10 cellular contexts compared by ENCODE assay signal in genomic region chr7:31123317-31123716, GRCh38.
"Had no signal": no experiment of that assay in that cellular context is flagged by ENCODE, and none has a peak within 500 bp of the region (broad histone marks: within the 10 kb centered on the region; RNA-seq: fewer than 3 reads in every experiment).

No MANE protein-coding gene starts in this region.

- H3K4me3 ChIP-seq: body of pancreas, dorsolateral prefrontal cortex, suprapubic skin, transverse colon had no signal

- H3K36me3 Mint-ChIP-seq: mesothelial cell of epicardium had no signal

- DNase-seq: activated CD4-positive, alpha-beta T cell treated with anti-CD3 and anti-CD28 coated beads for 1 hour; activated T-cell treated with anti-CD3 and anti-CD28 coated beads, Interleukin-2, amount 50 U/mL, for 4 hours had no signal

- H3K27ac Mint-ChIP-seq: activated naive CD4-positive, alpha-beta T cell treated with anti-CD3 and anti-CD28 coated beads for 36 hours; mesothelial cell of epicardium; nephron progenitor cell; stimulated activated naive CD8-positive, alpha-beta T cell treated with anti-CD3 and anti-CD28 coated beads, Interleukin-15, Interleukin-2, amounts not matched to agents 100 ng/mL and 50 ng/mL, for 24 hours had no signal

- H3K27me3 ChIP-seq: body of pancreas, suprapubic skin, transverse colon had no signal

- H3K36me3 ChIP-seq: suprapubic skin, transverse colon had no signal

- H3K4me3 Mint-ChIP-seq: activated naive CD4-positive, alpha-beta T cell treated with anti-CD3 and anti-CD28 coated beads for 36 hours; activated T-cell treated with anti-CD3 and anti-CD28 coated beads, Interleukin-2, amount 50 U/mL, for 4 hours; mesothelial cell of epicardium; nephron progenitor cell; stimulated activated naive CD8-positive, alpha-beta T cell treated with anti-CD3 and anti-CD28 coated beads, Interleukin-15, Interleukin-2, amounts not matched to agents 100 ng/mL and 50 ng/mL, for 24 hours had no signal

- H3K4me1 Mint-ChIP-seq: mesothelial cell of epicardium had no signal

- H3K9me3 Mint-ChIP-seq: activated naive CD4-positive, alpha-beta T cell treated with anti-CD3 and anti-CD28 coated beads for 36 hours; activated T-cell treated with anti-CD3 and anti-CD28 coated beads, Interleukin-2, amount 50 U/mL, for 4 hours; mesothelial cell of epicardium; nephron progenitor cell; stimulated activated naive CD8-positive, alpha-beta T cell treated with anti-CD3 and anti-CD28 coated beads, Interleukin-15, Interleukin-2, amounts not matched to agents 100 ng/mL and 50 ng/mL, for 24 hours had no signal
